Comparison of ENCODE assay signal across 13 cellular contexts in the genomic region with DNA sequence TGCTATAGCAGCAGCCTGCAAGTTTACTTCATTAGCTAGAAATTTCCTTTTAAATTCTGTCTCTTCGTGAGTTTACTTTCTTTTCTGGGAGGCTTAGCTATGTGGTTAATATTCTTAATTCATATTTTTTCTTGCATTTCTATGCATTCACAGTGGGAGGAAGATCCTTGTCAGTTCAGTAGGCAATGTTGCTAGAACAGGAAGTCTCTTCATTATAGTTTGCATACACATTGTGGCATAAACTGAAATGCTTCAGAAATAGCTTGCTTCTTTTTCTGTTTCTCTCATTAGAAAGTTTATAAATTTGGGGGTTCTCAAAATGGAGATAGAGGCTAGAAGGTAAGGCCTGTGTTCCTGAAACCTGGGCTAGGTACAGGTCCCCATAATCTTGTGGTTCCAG. TPM values are rescaled to one million over a fixed set of nuclear protein-coding genes. Genes with fewer than 3 reads are reported as not detected.
DNase-seq lines count a peak whose midpoint lies in the region; ATAC-seq, FAIRE-seq and TF ChIP-seq lines count a peak whose summit lies in the region.
"Had no signal": no experiment of that assay in that cellular context is flagged by ENCODE, and none has a peak within 500 bp of the region (broad histone marks: within the 10 kb centered on the region; RNA-seq: fewer than 3 reads in every experiment).

No MANE protein-coding gene starts in this region.

- TF ChIP-seq POLR2A in prostate gland (IDR thresholded peaks at IDR 0.05): no peak

- peaks cover 23% of the 10 kb centered on the region for H3K4me1 ChIP-seq in CD4-positive, CD25-positive, alpha-beta regulatory T cell (ENCODE audit: control insufficient read depth, insufficient read depth, low read length, poor library complexity, severe bottlenecking)
- H3K4me1 ChIP-seq in Karpas-422 (ENCODE audit: low read length) (peaks cover 14% of the 10 kb centered on the region), prostate gland (replicated peaks) (no peaks in the 10 kb centered on the region)
- H3K4me1 ChIP-seq: SJSA1 had no signal

- no peak overlapping the region for H3K9ac ChIP-seq in Karpas-422 (ENCODE audit: low read length)

- 84% methylated on average over 1 of the region's 1 CpG for WGBS in prostate gland

- H3K36me3 Mint-ChIP-seq in CD4-positive, CD25-positive, alpha-beta regulatory T cell: peaks cover 3% of the 10 kb centered on the region
- H3K36me3 Mint-ChIP-seq: WTC11 had no signal

- no peak for TF ChIP-seq CTCF in prostate gland (IDR thresholded peaks at IDR 0.05)
- TF ChIP-seq CTCF in GM10248 (IDR thresholded peaks at IDR 0.05; ENCODE audit: control extremely low read depth, extremely low read depth, low read depth, missing control alignments): no peak

- peaks cover 0 to 5% (median 3%) of the 10 kb centered on the region in 7 donors for H3K9me3 Mint-ChIP-seq in CD4-positive, CD25-positive, alpha-beta regulatory T cell
- H3K9me3 Mint-ChIP-seq: WTC11 had no signal

- peak overlapping the region; percentile 39; the same call in 1 of the 2 replicates for H2AFZ ChIP-seq in Karpas-422 (ENCODE audit: low read length)

- H3K9me3 ChIP-seq in CD4-positive, CD25-positive, alpha-beta regulatory T cell (ENCODE audit: control insufficient read depth in 2 of 2, low read length in 2 of 2): no peaks in the 10 kb centered on the region
- H3K9me3 ChIP-seq in Karpas-422 (ENCODE audit: low read length) (no peaks in the 10 kb centered on the region), prostate gland (no peaks in the 10 kb centered on the region)
- H3K9me3 ChIP-seq: SJSA1 had no signal

- H3K9me2 ChIP-seq in Karpas-422 (replicated peaks; ENCODE audit: insufficient read depth, low read length): no peaks in the 10 kb centered on the region

- POLR2A ChIA-PET in GM10248 (lab: Yijun Ruan, JAX): no interaction called here

- peaks cover 0 to 15% (median 6%) of the 10 kb centered on the region in 4 donors for H3K4me1 Mint-ChIP-seq in CD4-positive, CD25-positive, alpha-beta regulatory T cell
- H3K4me1 Mint-ChIP-seq: WTC11 had no signal

- no peak overlapping the region for H3K4me3 ChIP-seq in CD4-positive, CD25-positive, alpha-beta regulatory T cell (ENCODE audit: low read depth, low read length)
- H3K4me3 ChIP-seq in Karpas-422 (ENCODE audit: low read length) (no peak overlapping the region), prostate gland (no peak overlapping the region)
- H3K4me3 ChIP-seq: SJSA1 had no signal

- no peaks in the 10 kb centered on the region for H3K79me2 ChIP-seq in Karpas-422 (ENCODE audit: low read length)

- CTCF ChIA-PET in GM10248 (lab: Yijun Ruan, JAX): interaction anchor here (1.1 to 6.7 kb wide), 5 partner anchors 10 to 138 kb away, joined by 4 to 42 read pairs (median 6); no protein-coding TSS in a partner anchor

- intact Hi-C loops in prostate gland (cut with DNase I): no loop called here

- H3K36me3 ChIP-seq in CD4-positive, CD25-positive, alpha-beta regulatory T cell (ENCODE audit: control insufficient read depth, insufficient read depth, low read length): no peaks in the 10 kb centered on the region
- H3K36me3 ChIP-seq in Karpas-422 (ENCODE audit: insufficient read depth, low read length): no peaks in the 10 kb centered on the region
- H3K36me3 ChIP-seq in prostate gland: no peaks in the 10 kb centered on the region
- H3K36me3 ChIP-seq: SJSA1 had no signal

- H3K27me3 Mint-ChIP-seq in CD4-positive, CD25-positive, alpha-beta regulatory T cell: no peaks in the 10 kb centered on the region

- no peaks in the 10 kb centered on the region for H4K20me1 ChIP-seq in Karpas-422 (ENCODE audit: insufficient read depth, low read depth, low read length)

- peak overlapping the region in 2 of 3 donors; percentile 83 to 84 for H3K27ac Mint-ChIP-seq in CD4-positive, CD25-positive, alpha-beta regulatory T cell
- H3K27ac Mint-ChIP-seq: WTC11 had no signal

- no peaks in the 10 kb centered on the region for H3K27me3 ChIP-seq in CD4-positive, CD25-positive, alpha-beta regulatory T cell (ENCODE audit: control insufficient read depth, insufficient read depth, low read length)
- H3K27me3 ChIP-seq in Karpas-422 (ENCODE audit: low read length) (no peaks in the 10 kb centered on the region), prostate gland (replicated peaks; ENCODE audit: insufficient read depth) (no peaks in the 10 kb centered on the region)
- H3K27me3 ChIP-seq: SJSA1 had no signal

- H3K27ac ChIP-seq in CD4-positive, CD25-positive, alpha-beta regulatory T cell (ENCODE audit: insufficient read depth, low read length, poor library complexity, severe bottlenecking): no peak overlapping the region
- no peak overlapping the region for H3K27ac ChIP-seq in Karpas-422 (ENCODE audit: low read length)
- H3K27ac ChIP-seq in prostate gland: no peak overlapping the region
- H3K27ac ChIP-seq: SJSA1 had no signal

- FAIRE-seq in frontal cortex (lab: Jason Lieb, UNC): no peak

- peak overlapping the region in 2 of 4 donors; percentile 62 to 65 for H3K4me3 Mint-ChIP-seq in CD4-positive, CD25-positive, alpha-beta regulatory T cell
- H3K4me3 Mint-ChIP-seq: WTC11 had no signal

- ATAC-seq in CD4-positive, CD25-positive, alpha-beta regulatory T cell (ENCODE audit: low read depth in 2 of 2): peak in 1 of 2 donors; percentile 57
- peak; percentile 78 for ATAC-seq in GM18517 (IDR thresholded peaks at IDR 0.05; ENCODE audit: unreplicated experiment)
- peak; percentile 55 for ATAC-seq in GM21717 (IDR thresholded peaks at IDR 0.05; ENCODE audit: unreplicated experiment)
- ATAC-seq: WTC11 had no signal

- no peak for DNase-seq in CD4-positive, CD25-positive, alpha-beta regulatory T cell
- DNase-seq in Karpas-422 (peak; percentile 61), prostate gland (ENCODE audit: low spot score) (no peak), frontal cortex (ENCODE audit: low spot score in 2 of 2) (no peak), GM10248 (ENCODE audit: extremely low spot score) (no peak), SKM-1 treated with dmso at 0.1 percent for 144 hours (lab: John Stamatoyannopoulos, UW; ENCODE audit: unreplicated experiment) (no peak)
- DNase-seq: NCI-H2107 had no signal

- H3K4me2 ChIP-seq in Karpas-422 (ENCODE audit: low read depth, low read length, poor library complexity, severe bottlenecking): peak overlapping the region; percentile 34

RNA-seq across cellular contexts. Expression of gene ARHGAP15, which starts 8.1 kb away (rescaled TPM):
- 261 TPM for total RNA-seq in CD4-positive, CD25-positive, alpha-beta regulatory T cell
- polyA plus RNA-seq in CD4-positive, CD25-positive, alpha-beta regulatory T cell: 100 to 1,000 TPM; 242 to 285 (median 260) TPM
- 65.6 and 82.8 TPM in 2 replicates for total RNA-seq in Karpas-422 (2014; rRNA removed; shearing (Covaris generic); ENCODE audit: low replicate concordance)
- total RNA-seq in prostate gland (1 to 10 TPM in 1 of 2 donors, under 1 TPM in 1; 0.41 to 4.3 TPM), frontal cortex (19.2 TPM)
- total RNA-seq: lung microvascular endothelial cell, SJSA1 had no signal
- polyA plus RNA-seq: BJ had no signal
